ENCODE assay signal across 9 cellular contexts in the genomic region with DNA sequence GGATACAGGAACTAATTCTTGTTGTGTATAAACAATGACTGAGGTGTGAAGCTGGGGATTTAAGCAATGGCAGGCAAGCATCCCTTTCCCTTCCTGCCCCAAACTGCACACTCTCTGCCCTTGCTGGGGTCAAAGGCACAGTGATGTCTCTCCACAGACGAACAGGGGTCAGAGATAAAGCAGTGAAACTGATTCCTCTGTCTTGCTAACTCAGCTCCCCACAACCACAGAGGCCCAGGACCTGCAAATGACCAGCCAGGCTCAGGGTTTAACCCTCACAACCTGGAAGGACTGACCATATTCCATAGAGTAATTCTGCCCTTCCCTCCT.
DNase-seq lines count a peak whose midpoint lies in the region; ATAC-seq and TF ChIP-seq lines count a peak whose summit lies in the region.
"Had no signal": no experiment of that assay in that cellular context is flagged by ENCODE, and none has a peak within 500 bp of the region (broad histone marks: within the 10 kb centered on the region; RNA-seq: fewer than 3 reads in every experiment).

No MANE protein-coding gene starts in this region.

- no peak for TF ChIP-seq CTCF in progenitor cell of endocrine pancreas (IDR thresholded peaks at IDR 0.05; ENCODE audit: unreplicated experiment)

- peaks cover 4% of the 10 kb centered on the region for H3K36me3 Mint-ChIP-seq in activated CD4-positive, alpha-beta memory T cell treated with anti-CD3 and anti-CD28 coated beads for 36 hours
- peaks cover 9% of the 10 kb centered on the region for H3K36me3 Mint-ChIP-seq in progenitor cell of endocrine pancreas (ENCODE audit: insufficient read depth)

- ATAC-seq in GM19025 (IDR thresholded peaks at IDR 0.05; ENCODE audit: low read depth, unreplicated experiment), result peak; percentile 2
- ATAC-seq in HG02798 (IDR thresholded peaks at IDR 0.05; ENCODE audit: poor library complexity, unreplicated experiment), result peak; percentile 12
- ATAC-seq: left cardiac atrium had no signal

- no peak for DNase-seq in activated CD4-positive, alpha-beta memory T cell treated with anti-CD3 and anti-CD28 coated beads for 36 hours
- DNase-seq in progenitor cell of endocrine pancreas (ENCODE audit: low spot score, unreplicated experiment) (no peak), pons (ENCODE audit: low spot score) (no peak), T1000 (lab: John Stamatoyannopoulos, UW) (no peak)
- DNase-seq in activated CD8-positive, alpha-beta memory T cell treated with anti-CD3 and anti-CD28 coated beads for 24 hours, result no peak
- DNase-seq in activated CD4-positive, alpha-beta T cell treated with anti-CD3 and anti-CD28 coated beads, Interleukin-2, amount 50 U/mL, for 1 hour, result no peak
- DNase-seq: left cardiac atrium had no signal

- H3K27ac Mint-ChIP-seq in activated CD4-positive, alpha-beta memory T cell treated with anti-CD3 and anti-CD28 coated beads for 36 hours, result peak overlapping the region; percentile 88
- peak overlapping the region; percentile 75 for H3K27ac Mint-ChIP-seq in progenitor cell of endocrine pancreas

- POLR2A ChIA-PET in activated CD4-positive, alpha-beta memory T cell treated with anti-CD3 and anti-CD28 coated beads for 36 hours (lab: Charles Lee), result interaction anchor here (0.5 to 5.0 kb wide), 12 partner anchors 10 to 357 kb away, joined by 3 to 46 read pairs (median 10); a partner anchor contains a TSS

- H3K4me3 Mint-ChIP-seq in activated CD4-positive, alpha-beta memory T cell treated with anti-CD3 and anti-CD28 coated beads for 36 hours, result peak overlapping the region; percentile 68
- H3K4me3 Mint-ChIP-seq in progenitor cell of endocrine pancreas (ENCODE audit: low read depth), result no peak overlapping the region

- intact Hi-C loops in activated CD4-positive, alpha-beta memory T cell treated with anti-CD3 and anti-CD28 coated beads for 36 hours (cut with micrococcal nuclease), result no loop called here

- no peaks in the 10 kb centered on the region for H3K9me3 Mint-ChIP-seq in activated CD4-positive, alpha-beta memory T cell treated with anti-CD3 and anti-CD28 coated beads for 36 hours
- no peaks in the 10 kb centered on the region for H3K9me3 Mint-ChIP-seq in progenitor cell of endocrine pancreas (ENCODE audit: low read depth)

- peaks cover 90% of the 10 kb centered on the region for H3K4me1 Mint-ChIP-seq in activated CD4-positive, alpha-beta memory T cell treated with anti-CD3 and anti-CD28 coated beads for 36 hours (ENCODE audit: low read depth)
- H3K4me1 Mint-ChIP-seq in progenitor cell of endocrine pancreas (ENCODE audit: low read depth), result peaks cover 64% of the 10 kb centered on the region

- no peaks in the 10 kb centered on the region for H3K27me3 Mint-ChIP-seq in activated CD4-positive, alpha-beta memory T cell treated with anti-CD3 and anti-CD28 coated beads for 36 hours
- no peaks in the 10 kb centered on the region for H3K27me3 Mint-ChIP-seq in progenitor cell of endocrine pancreas

- CTCF ChIA-PET in activated CD4-positive, alpha-beta memory T cell treated with anti-CD3 and anti-CD28 coated beads for 36 hours (lab: Charles Lee), result interaction anchor here (0.8 to 4.3 kb wide), 15 partner anchors 10 to 508 kb away, joined by 3 to 58 read pairs (median 4); a partner anchor contains a TSS
